In genomic region chr11:66561975-66562248, GRCh38 we compare ENCODE assay signal across 25 cellular contexts. TPM values are rescaled to one million over a fixed set of nuclear protein-coding genes. Genes with fewer than 3 reads are reported as not detected.
DNase-seq lines count a peak whose midpoint lies in the region; TF ChIP-seq lines count a peak whose summit lies in the region.
"Had no signal": no experiment of that assay in that cellular context is flagged by ENCODE, and none has a peak within 500 bp of the region (broad histone marks: within the 10 kb centered on the region; RNA-seq: fewer than 3 reads in every experiment).

No MANE protein-coding gene starts in this region.

- H2AK5ac ChIP-seq in neuronal stem cell (ENCODE audit: low read depth, low read length) = no peak overlapping the region

- DNase-seq in 8988T = peak; percentile 47
- no peak for DNase-seq in WERI-Rb-1
- DNase-seq in neuronal stem cell (ENCODE audit: low spot score) = no peak
- DNase-seq in NK-92 (lab: John Stamatoyannopoulos, UW; ENCODE audit: unreplicated experiment) = no peak
- no peak for DNase-seq in dorsolateral prefrontal cortex
- DNase-seq in activated CD4-positive, CD25-positive, alpha-beta regulatory T cell treated with anti-CD3 and anti-CD28 coated beads, Interleukin-2, amount 50 U/mL, for 72 hours = no peak
- DNase-seq: ACHN; BE2C; C1 segment of cervical spinal cord; CD4-positive, alpha-beta memory T cell; CD4-positive, CD25-positive, alpha-beta regulatory T cell; CD8-positive, alpha-beta memory T cell; COR-L47; DMS153; DMS53; DMS79; DND-41; EL; GDM1 had no signal

- no peak overlapping the region for H2BK12ac ChIP-seq in neuronal stem cell (ENCODE audit: low read length)

- H3K36me3 ChIP-seq in WERI-Rb-1 (peaks cover 37% of the 10 kb centered on the region), neuronal stem cell (replicated peaks in 1 of 2; ENCODE audit: control insufficient read depth in 2 of 2, insufficient read depth in 2 of 2, low read length in 2 of 2) (peaks cover 0 to 4% of the 10 kb centered on the region in 2 donors)
- H3K36me3 ChIP-seq: BE2C, BLaER1 had no signal

- no peak overlapping the region for H2BK5ac ChIP-seq in neuronal stem cell (ENCODE audit: low read length)

- H4K8ac ChIP-seq in neuronal stem cell (ENCODE audit: low read depth, low read length) = peak overlapping the region; percentile 82

- H3K9me3 ChIP-seq in WERI-Rb-1 (ENCODE audit: severe bottlenecking) (no peaks in the 10 kb centered on the region), neuronal stem cell (replicated peaks in 1 of 2; ENCODE audit: control insufficient read depth in 2 of 2, insufficient read depth in 1 of 2, low read depth in 1 of 2, low read length in 2 of 2) (no peaks in the 10 kb centered on the region)
- H3K9me3 ChIP-seq: BE2C, BLaER1 had no signal

- intact Hi-C loops in dorsolateral prefrontal cortex (cut with DNase I) = no loop called here

- TF ChIP-seq CTCF in WERI-Rb-1 (IDR thresholded peaks at IDR 0.05; ENCODE audit: low read depth, low read length) = no peak
- TF ChIP-seq CTCF in dorsolateral prefrontal cortex (IDR thresholded peaks at IDR 0.05 in 54 of 56, conservative IDR thresholded peaks at IDR 0.05 in 2 of 56; ENCODE audit: low read depth in 1 of 56, partially characterized antibody in 56 of 56) = no peak

- H3K14ac ChIP-seq in neuronal stem cell (ENCODE audit: low read length) = no peak overlapping the region

- H3K27ac ChIP-seq in WERI-Rb-1 = peak overlapping the region; percentile 66
- H3K27ac ChIP-seq in neuronal stem cell (replicated peaks; ENCODE audit: low read length) = no peak overlapping the region
- H3K27ac ChIP-seq in dorsolateral prefrontal cortex = no peak overlapping the region
- H3K27ac ChIP-seq: 22Rv1, BLaER1 had no signal

- H3K79me1 ChIP-seq in neuronal stem cell (ENCODE audit: low read depth, low read length) = no peaks in the 10 kb centered on the region

- no peak overlapping the region for H3K9ac ChIP-seq in neuronal stem cell (ENCODE audit: low read depth, low read length, poor library complexity)
- H3K9ac ChIP-seq: BLaER1 had no signal

- H2BK120ac ChIP-seq in neuronal stem cell (ENCODE audit: low read depth, low read length) = no peak overlapping the region

- H3K27me3 ChIP-seq in WERI-Rb-1 (ENCODE audit: insufficient read depth, low read depth, severe bottlenecking) (no peaks in the 10 kb centered on the region), neuronal stem cell (ENCODE audit: control insufficient read depth in 3 of 3, insufficient read depth in 3 of 3, low read depth in 1 of 3, low read length in 3 of 3) (peaks cover 0 to 6% (median 0%) of the 10 kb centered on the region in 3 experiments), dorsolateral prefrontal cortex (peaks cover 0 to 4% (median 0%) of the 10 kb centered on the region in 45 donors)
- H3K27me3 ChIP-seq: BE2C had no signal

- H3K4ac ChIP-seq in neuronal stem cell (ENCODE audit: low read length) = no peak overlapping the region

- no peak overlapping the region for H3K18ac ChIP-seq in neuronal stem cell (ENCODE audit: low read length)

- H3K23ac ChIP-seq in neuronal stem cell (ENCODE audit: low read depth, low read length, poor library complexity) = no peak overlapping the region

- H3K4me3 ChIP-seq in WERI-Rb-1 (ENCODE audit: low read depth, low read length) (no peak overlapping the region), neuronal stem cell (ENCODE audit: low read length in 2 of 2) (no peak overlapping the region), dorsolateral prefrontal cortex (no peak overlapping the region)
- H3K4me3 ChIP-seq: BLaER1, GM12878 had no signal

- H4K91ac ChIP-seq in neuronal stem cell (ENCODE audit: low read depth, low read length, poor library complexity) = no peak overlapping the region

- H2BK15ac ChIP-seq in neuronal stem cell (ENCODE audit: low read length) = no peak overlapping the region

- H3K4me2 ChIP-seq in neuronal stem cell (ENCODE audit: insufficient read depth, low read length, poor library complexity, severe bottlenecking) = no peak overlapping the region
- H3K4me2 ChIP-seq: BLaER1 had no signal

- no CpG with 5 or more reads among the region's 9 CpGs for WGBS in neuronal stem cell (ENCODE audit: extremely low coverage in 2 of 2, insufficient read length in 2 of 2, insufficient replicate concordance in 1 of 2), 2 donors

- peaks cover 0 to 3% of the 10 kb centered on the region in 2 donors for H3K4me1 ChIP-seq in neuronal stem cell (ENCODE audit: control insufficient read depth in 2 of 2, insufficient read depth in 1 of 2, low read depth in 1 of 2, low read length in 2 of 2)
- H3K4me1 ChIP-seq: BE2C, BLaER1 had no signal

- H2AFZ ChIP-seq in neuronal stem cell (ENCODE audit: low read length) = no peak overlapping the region

RNA-seq across cellular contexts. Expression of gene CTSF, which starts 6.5 kb away (rescaled TPM):
- polyA plus RNA-seq in neuronal stem cell (2013, experiment 1 of 2) = 1.3 TPM
- polyA plus RNA-seq in neuronal stem cell (2013, experiment 2 of 2) = 1.2 TPM
- total RNA-seq in dorsolateral prefrontal cortex = 100 to 1,000 TPM; 112 to 186 (median 141) TPM

RNA-seq across cellular contexts. Expression of gene ACTN3, which starts 15.2 kb away (rescaled TPM):
- 15.3 TPM for polyA plus RNA-seq in neuronal stem cell (2013, experiment 1 of 2)
- 14.8 TPM for polyA plus RNA-seq in neuronal stem cell (2013, experiment 2 of 2)
- 1 to 10 TPM in 1 of 120 experiments, under 1 TPM in 29, not detected in 90; 0.13 to 1.1 (median 0.26) TPM for total RNA-seq in dorsolateral prefrontal cortex
- total RNA-seq: A673; CD4-positive, CD25-positive, alpha-beta regulatory T cell; Daoy had no signal
- polyA plus RNA-seq: CD14-positive monocyte; CD4-positive, alpha-beta memory T cell; CD4-positive, CD25-positive, alpha-beta regulatory T cell; CD8-positive, alpha-beta memory T cell had no signal

RNA-seq across cellular contexts. Expression of gene ZDHHC24, which starts 16.1 kb away (rescaled TPM):
- 5.8 TPM for polyA plus RNA-seq in neuronal stem cell (2013, experiment 1 of 2)
- 5.8 TPM for polyA plus RNA-seq in neuronal stem cell (2013, experiment 2 of 2)
- 10 to 100 TPM in 118 of 120 experiments, 1 to 10 TPM in 2; 9.6 to 20.9 (median 14.9) TPM for total RNA-seq in dorsolateral prefrontal cortex

RNA-seq across cellular contexts. Expression of gene CCDC87, which starts 31.0 kb away (rescaled TPM):
- polyA plus RNA-seq in neuronal stem cell (2013, experiment 1 of 2) = 0.13 TPM
- 0.14 TPM for polyA plus RNA-seq in neuronal stem cell (2013, experiment 2 of 2)
- total RNA-seq in dorsolateral prefrontal cortex = 1 to 10 TPM in 85 of 120 experiments, under 1 TPM in 35; 0.26 to 2.4 (median 1.2) TPM
- total RNA-seq: CD4-positive, alpha-beta memory T cell; Daoy had no signal
- polyA plus RNA-seq: CD14-positive monocyte; CD4-positive, CD25-positive, alpha-beta regulatory T cell; CD8-positive, alpha-beta memory T cell had no signal

RNA-seq across cellular contexts. Expression of gene CCS, which starts 31.1 kb away (rescaled TPM):
- polyA plus RNA-seq in neuronal stem cell (2013, experiment 1 of 2) = 39.5 TPM
- 39.5 TPM for polyA plus RNA-seq in neuronal stem cell (2013, experiment 2 of 2)
- total RNA-seq in dorsolateral prefrontal cortex = 10 to 100 TPM; 27.0 to 66.5 (median 43.1) TPM
